ENCODE assay signal across 8 cellular contexts in the genomic region with DNA sequence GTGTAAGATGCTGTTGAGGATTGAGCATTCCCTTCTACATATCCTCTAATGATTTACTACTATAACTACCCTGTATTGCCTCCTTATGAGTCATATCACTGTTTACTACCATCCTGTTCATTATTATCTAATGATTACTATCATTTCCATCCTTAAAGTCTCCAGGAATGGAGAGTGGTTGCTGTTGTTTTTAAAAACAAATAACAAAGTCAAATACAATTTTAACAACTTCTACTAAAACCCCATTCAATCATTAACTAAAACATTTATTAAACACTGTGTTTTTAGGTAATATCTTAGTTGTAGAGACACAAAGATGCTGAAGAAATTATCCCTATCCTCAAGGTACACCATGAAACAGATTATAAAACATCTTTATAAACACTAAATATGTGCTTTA.
"Had no signal": no experiment of that assay in that cellular context is flagged by ENCODE, and none has a peak within 500 bp of the region (broad histone marks: within the 10 kb centered on the region; RNA-seq: fewer than 3 reads in every experiment).

No MANE protein-coding gene starts in this region.

- H2AFZ ChIP-seq: GM23338 had no signal

- ATAC-seq: GM23338, K562 had no signal

- DNase-seq: H9, HCEC 1CT, IMR-90 had no signal

- H3K4me3 ChIP-seq: GM23338, K562 had no signal

- FAIRE-seq: H1, H54, HTR-8/SVneo, K562 had no signal

- H3K4me2 ChIP-seq: GM23338 had no signal
